8 cellular contexts compared by ENCODE assay signal in genomic region chr1:42146916-42147320, GRCh38. TPM values are rescaled to one million over a fixed set of nuclear protein-coding genes. Genes with fewer than 3 reads are reported as not detected.
A peak's percentile ranks its signal among the peaks of the same experiment; 100 is the strongest.
DNase-seq lines count a peak whose midpoint lies in the region; ATAC-seq and TF ChIP-seq lines count a peak whose summit lies in the region.

No MANE protein-coding gene starts in this region.

- no peaks in the 10 kb centered on the region for H3K4me1 Mint-ChIP-seq in chondrocyte (ENCODE audit: low read depth)

- H3K4me3 Mint-ChIP-seq in chondrocyte (ENCODE audit: unreplicated experiment) = no peak overlapping the region

- TF ChIP-seq CTCF in chondrocyte (IDR thresholded peaks at IDR 0.05) = peak; percentile 88

- ATAC-seq in GM19023 (IDR thresholded peaks at IDR 0.05; ENCODE audit: unreplicated experiment) = no peak

- no peak overlapping the region for H3K27ac Mint-ChIP-seq in chondrocyte (ENCODE audit: unreplicated experiment)

- no peaks in the 10 kb centered on the region for H3K36me3 Mint-ChIP-seq in chondrocyte (ENCODE audit: low read depth)

- peaks cover 45% of the 10 kb centered on the region for H3K27me3 Mint-ChIP-seq in chondrocyte (ENCODE audit: low read depth)

- peak; percentile 61 for DNase-seq in activated gamma-delta T cell treated with Interleukin-2 at 50 U/mL for 16 hours
- DNase-seq in activated gamma-delta T cell (lab: John Stamatoyannopoulos, UW) = no peak
- peak; percentile 52 for DNase-seq in NCI-H2171 (lab: John Stamatoyannopoulos, UW)
- peak; percentile 51 to 63 for DNase-seq in activated CD4-positive, alpha-beta T cell treated with anti-CD3 and anti-CD28 coated beads for 24 hours (ENCODE audit: low read depth in 2 of 2)
- no peak for DNase-seq in chondrocyte (ENCODE audit: low spot score)
- peak; percentile 92 for DNase-seq in left kidney (ENCODE audit: low read depth, low spot score)
- peak; percentile 42 to 72 (median 54) for DNase-seq in stimulated activated CD4-positive, alpha-beta T cell treated with anti-CD3 and anti-CD28 coated beads, TNF-alpha, amount 100 ng/mL, for 24 hours (ENCODE audit: low read depth in 3 of 3)

- H3K9me3 Mint-ChIP-seq in chondrocyte (ENCODE audit: low read depth) = no peaks in the 10 kb centered on the region

RNA-seq across cellular contexts. Expression of gene GUCA2B, which starts 6.3 kb away (rescaled TPM):
- total RNA-seq in chondrocyte = not detected in 3 replicates

RNA-seq across cellular contexts. Expression of gene GUCA2A, which starts 17.6 kb away (rescaled TPM):
- not detected in 3 replicates for total RNA-seq in chondrocyte

Comparison
In these comparisons a context has a peak if more than half of its experiments do, and no peak if none do; other contexts are left out.
1. DNase-seq: peak in activated gamma-delta T cell treated with Interleukin-2 at 50 U/mL for 16 hours (single experiment), NCI-H2171 (single experiment), activated CD4-positive, alpha-beta T cell treated with anti-CD3 and anti-CD28 coated beads for 24 hours (2 of 2), left kidney (single experiment) and stimulated activated CD4-positive, alpha-beta T cell treated with anti-CD3 and anti-CD28 coated beads, TNF-alpha, amount 100 ng/mL, for 24 hours (3 of 3); none in activated gamma-delta T cell (single experiment) and chondrocyte (single experiment).